8 cellular contexts compared by ENCODE assay signal in the genomic region with DNA sequence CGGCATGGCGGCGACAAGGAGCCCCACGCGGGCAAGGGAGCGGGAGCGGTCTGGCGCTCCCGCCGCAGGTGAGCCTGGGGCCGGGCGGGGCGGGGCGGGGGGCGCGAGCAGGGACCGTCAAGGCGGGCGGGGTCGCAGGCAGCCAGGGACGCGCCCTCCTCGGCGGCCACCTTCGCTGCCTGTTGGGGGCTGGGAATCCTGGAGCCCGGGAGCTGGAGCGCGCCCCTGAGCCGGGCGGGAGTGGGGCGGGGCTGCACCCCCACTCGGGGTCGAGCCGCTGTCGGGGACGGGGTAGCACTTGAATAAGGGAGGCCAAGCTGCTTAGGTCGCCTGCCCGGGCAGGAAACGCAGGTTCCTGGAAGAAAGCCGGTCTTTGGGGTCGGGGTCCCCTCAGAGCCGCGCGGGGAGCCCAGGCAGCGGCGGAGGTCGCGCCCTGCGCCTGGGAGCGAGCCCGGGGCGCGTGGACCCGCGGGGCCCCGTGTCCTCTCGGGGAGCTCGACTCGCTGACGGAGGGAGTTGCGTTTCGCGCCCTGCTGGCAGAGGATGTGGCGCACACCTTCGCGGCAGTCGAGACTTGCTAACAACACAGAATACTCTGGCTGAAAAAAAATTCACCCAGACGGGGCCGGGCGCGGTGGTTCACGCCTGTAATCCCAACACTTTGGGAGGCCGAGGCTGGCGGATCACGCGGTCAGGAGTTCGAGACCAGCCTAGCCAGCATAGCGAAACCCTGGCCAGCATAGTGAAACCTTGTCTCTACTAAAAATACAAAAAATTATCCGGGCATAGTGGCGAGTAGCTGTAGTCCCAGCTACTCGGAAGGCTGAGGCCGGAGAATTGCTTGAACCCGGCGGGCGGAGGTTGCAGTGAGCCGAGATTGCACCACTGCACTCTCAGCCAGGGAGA. TPM values are rescaled to one million over a fixed set of nuclear protein-coding genes. Genes with fewer than 3 reads are reported as not detected.
DNase-seq lines count a peak whose midpoint lies in the region; TF ChIP-seq lines count a peak whose summit lies in the region.

No MANE protein-coding gene starts in this region.

- H3K27ac ChIP-seq in VCaP (peak overlapping the region; percentile 81), mammary epithelial cell (ENCODE audit: insufficient read depth, low read depth, low read length) (no peak overlapping the region), liver (ENCODE audit: low read depth in 1 of 2, low read length in 2 of 2) (peak overlapping the region in 1 of 2 donors; percentile 49)

- H3K9me3 ChIP-seq in mammary epithelial cell (replicated peaks; ENCODE audit: insufficient read depth, low read length) (no peaks in the 10 kb centered on the region), liver (ENCODE audit: control insufficient read depth in 4 of 4, low read length in 3 of 4) (no peaks in the 10 kb centered on the region)

- H3K4me2 ChIP-seq in mammary epithelial cell (ENCODE audit: insufficient read depth, low read depth, low read length), result peak overlapping the region; percentile 98

- H3K27me3 ChIP-seq in mammary epithelial cell (ENCODE audit: insufficient read depth, low read length) (peaks cover 16% of the 10 kb centered on the region), liver (ENCODE audit: control insufficient read depth in 4 of 4, insufficient read depth in 4 of 4, low read length in 3 of 4) (peaks cover 0 to 3% (median under 1%) of the 10 kb centered on the region in 4 donors)

- POLR2A ChIA-PET in HEK293T (lab: Yijun Ruan, JAX), result no interaction called here

- TF ChIP-seq CTCF in GM12872 (IDR thresholded peaks at IDR 0.05; ENCODE audit: insufficient read depth, low read depth, low read length) (peak; percentile 36; the same call in 1 of the 3 replicates), VCaP (conservative IDR thresholded peaks at IDR 0.05) (peak; percentile 47; the same call in 1 of the 2 replicates), mammary epithelial cell (conservative IDR thresholded peaks at IDR 0.05 in 1 of 2, IDR thresholded peaks at IDR 0.05 in 1 of 2; ENCODE audit: extremely low read depth in 1 of 2, insufficient read depth in 1 of 2, low read depth in 1 of 2, low read length in 2 of 2) (peak in 1 of 2 donors; percentile 10), liver (IDR thresholded peaks at IDR 0.05; ENCODE audit: low read depth, low read length, missing input control) (peak; percentile 13)

- CTCF ChIA-PET in HEK293T (lab: Yijun Ruan, JAX) (interaction anchor here (1.3 kb wide), 1 partner anchor 10 kb away, joined by 3 read pairs; no protein-coding TSS in a partner anchor), mammary epithelial cell (lab: Charles Lee; ENCODE audit: low non-redundant PET) (no interaction called here)

- no peak for TF ChIP-seq RAD21 in liver (IDR thresholded peaks at IDR 0.05)

- H3K4me1 ChIP-seq in mammary epithelial cell (ENCODE audit: insufficient read depth, low read length) (peaks cover 9% of the 10 kb centered on the region), liver (ENCODE audit: control insufficient read depth in 4 of 4, insufficient read depth in 4 of 4, low read length in 3 of 4) (peaks cover 3 to 13% (median 5%) of the 10 kb centered on the region in 4 donors)

- BruUV-seq in mammary epithelial cell (replicated peaks; lab: Mats Ljungman, UMichigan), result TSS peak; percentile 99

- DNase-seq in HEK293T (ENCODE audit: extremely low spot score), result peak; percentile 64
- peak; percentile 29 for DNase-seq in MV-4-11 (lab: John Stamatoyannopoulos, UW)
- peak; percentile 53 for DNase-seq in mammary epithelial cell
- peak; percentile 55 to 72 (median 69) for DNase-seq in stimulated activated CD4-positive, alpha-beta T cell treated with anti-CD3 and anti-CD28 coated beads, TNF-alpha, amount 100 ng/mL, for 48 hours (ENCODE audit: low read depth in 3 of 3)
- DNase-seq in amniotic stem cell (lab: John Stamatoyannopoulos, UW), result no peak

- intact Hi-C loops in mammary epithelial cell (cut with micrococcal nuclease), result no loop called here

- no peaks in the 10 kb centered on the region for H3K79me2 ChIP-seq in mammary epithelial cell (ENCODE audit: insufficient read depth, low read length)

- H3K9ac ChIP-seq in mammary epithelial cell (ENCODE audit: insufficient read depth, low read length) (no peak overlapping the region), liver (ENCODE audit: low read depth in 1 of 2, low read length in 2 of 2) (no peak overlapping the region)

- H3K4me3 ChIP-seq in mammary epithelial cell (replicated peaks in 1 of 3; ENCODE audit: insufficient read depth in 1 of 3, low read depth in 2 of 3, low read length in 3 of 3), result peak overlapping the region; percentile 48 to 58 (median 56)
- peak overlapping the region in 2 of 3 donors; percentile 54 to 82 for H3K4me3 ChIP-seq in liver (ENCODE audit: low read depth in 1 of 3, low read length in 3 of 3)

- dilution Hi-C loops in mammary epithelial cell (cut with HindIII; ENCODE audit: low sequenced_read_pairs), result no loop called here

- H3K36me3 ChIP-seq in mammary epithelial cell (ENCODE audit: insufficient read depth, low read length) (no peaks in the 10 kb centered on the region), liver (ENCODE audit: control insufficient read depth in 4 of 4, insufficient read depth in 3 of 4, low read depth in 1 of 4, low read length in 3 of 4) (no peaks in the 10 kb centered on the region)

- H2AFZ ChIP-seq in mammary epithelial cell (ENCODE audit: low read depth, low read length), result peak overlapping the region; percentile 85

- in situ Hi-C loops in mammary epithelial cell (cut with MboI; ENCODE audit: low sequenced_read_pairs in 2 of 2), result no loop called here

- 19% methylated on average over 22 of the region's 86 CpGs for WGBS in mammary epithelial cell (ENCODE audit: low coverage, missing lambda C conversion rate)
- WGBS in liver, result 4% methylated on average over 86 of the region's 86 CpGs

- no peaks in the 10 kb centered on the region for H4K20me1 ChIP-seq in mammary epithelial cell (ENCODE audit: insufficient read depth, low read length)

TF ChIP-seq in HEK293T, 16 proteins besides CTCF, POLR2A, EP300 and RAD21:
- TF ChIP-seq FOXA1 (IDR thresholded peaks at IDR 0.05) (no peak), SP1 (IDR thresholded peaks at IDR 0.05) (no peak), BHLHE40 (IDR thresholded peaks at IDR 0.05; ENCODE audit: borderline replicate concordance) (no peak), L3MBTL2 (conservative IDR thresholded peaks at IDR 0.05) (no peak; the same call in 1 of the 2 replicates), SUZ12 (IDR thresholded peaks at IDR 0.05) (no peak), ZNF384 (IDR thresholded peaks at IDR 0.05) (no peak), FOXK2 (IDR thresholded peaks at IDR 0.05) (no peak), CTBP1 (IDR thresholded peaks at IDR 0.05; ENCODE audit: borderline replicate concordance) (no peak), LEF1 (IDR thresholded peaks at IDR 0.05; ENCODE audit: borderline replicate concordance) (no peak), FOXM1 (IDR thresholded peaks at IDR 0.05; ENCODE audit: borderline replicate concordance) (no peak), TARDBP (IDR thresholded peaks at IDR 0.05) (no peak), ARNT (IDR thresholded peaks at IDR 0.05) (no peak), NFRKB (IDR thresholded peaks at IDR 0.05) (no peak), ELF4 (IDR thresholded peaks at IDR 0.05) (no peak), HDGF (IDR thresholded peaks at IDR 0.05; ENCODE audit: borderline replicate concordance) (no peak)
- TF ChIP-seq, protein P1, sequence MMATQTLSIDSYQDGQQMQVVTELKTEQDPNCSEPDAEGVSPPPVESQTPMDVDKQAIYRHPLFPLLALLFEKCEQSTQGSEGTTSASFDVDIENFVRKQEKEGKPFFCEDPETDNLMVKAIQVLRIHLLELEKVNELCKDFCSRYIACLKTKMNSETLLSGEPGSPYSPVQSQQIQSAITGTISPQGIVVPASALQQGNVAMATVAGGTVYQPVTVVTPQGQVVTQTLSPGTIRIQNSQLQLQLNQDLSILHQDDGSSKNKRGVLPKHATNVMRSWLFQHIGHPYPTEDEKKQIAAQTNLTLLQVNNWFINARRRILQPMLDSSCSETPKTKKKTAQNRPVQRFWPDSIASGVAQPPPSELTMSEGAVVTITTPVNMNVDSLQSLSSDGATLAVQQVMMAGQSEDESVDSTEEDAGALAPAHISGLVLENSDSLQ (IDR thresholded peaks at IDR 0.05), result no peak

TF ChIP-seq in liver, 16 proteins besides CTCF, POLR2A, EP300 and RAD21 (continues in another document):
- TF ChIP-seq, protein P2, sequence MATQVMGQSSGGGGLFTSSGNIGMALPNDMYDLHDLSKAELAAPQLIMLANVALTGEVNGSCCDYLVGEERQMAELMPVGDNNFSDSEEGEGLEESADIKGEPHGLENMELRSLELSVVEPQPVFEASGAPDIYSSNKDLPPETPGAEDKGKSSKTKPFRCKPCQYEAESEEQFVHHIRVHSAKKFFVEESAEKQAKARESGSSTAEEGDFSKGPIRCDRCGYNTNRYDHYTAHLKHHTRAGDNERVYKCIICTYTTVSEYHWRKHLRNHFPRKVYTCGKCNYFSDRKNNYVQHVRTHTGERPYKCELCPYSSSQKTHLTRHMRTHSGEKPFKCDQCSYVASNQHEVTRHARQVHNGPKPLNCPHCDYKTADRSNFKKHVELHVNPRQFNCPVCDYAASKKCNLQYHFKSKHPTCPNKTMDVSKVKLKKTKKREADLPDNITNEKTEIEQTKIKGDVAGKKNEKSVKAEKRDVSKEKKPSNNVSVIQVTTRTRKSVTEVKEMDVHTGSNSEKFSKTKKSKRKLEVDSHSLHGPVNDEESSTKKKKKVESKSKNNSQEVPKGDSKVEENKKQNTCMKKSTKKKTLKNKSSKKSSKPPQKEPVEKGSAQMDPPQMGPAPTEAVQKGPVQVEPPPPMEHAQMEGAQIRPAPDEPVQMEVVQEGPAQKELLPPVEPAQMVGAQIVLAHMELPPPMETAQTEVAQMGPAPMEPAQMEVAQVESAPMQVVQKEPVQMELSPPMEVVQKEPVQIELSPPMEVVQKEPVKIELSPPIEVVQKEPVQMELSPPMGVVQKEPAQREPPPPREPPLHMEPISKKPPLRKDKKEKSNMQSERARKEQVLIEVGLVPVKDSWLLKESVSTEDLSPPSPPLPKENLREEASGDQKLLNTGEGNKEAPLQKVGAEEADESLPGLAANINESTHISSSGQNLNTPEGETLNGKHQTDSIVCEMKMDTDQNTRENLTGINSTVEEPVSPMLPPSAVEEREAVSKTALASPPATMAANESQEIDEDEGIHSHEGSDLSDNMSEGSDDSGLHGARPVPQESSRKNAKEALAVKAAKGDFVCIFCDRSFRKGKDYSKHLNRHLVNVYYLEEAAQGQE (IDR thresholded peaks at IDR 0.05), result no peak
- TF ChIP-seq GABPA (IDR thresholded peaks at IDR 0.05 in 1 of 2, conservative IDR thresholded peaks at IDR 0.05 in 1 of 2) (no peak), NR2F2 (IDR thresholded peaks at IDR 0.05) (no peak), TAF1 (conservative IDR thresholded peaks at IDR 0.05) (no peak), YY1 (IDR thresholded peaks at IDR 0.05) (no peak), RXRA (IDR thresholded peaks at IDR 0.05) (no peak)
- TF ChIP-seq, protein P3, sequence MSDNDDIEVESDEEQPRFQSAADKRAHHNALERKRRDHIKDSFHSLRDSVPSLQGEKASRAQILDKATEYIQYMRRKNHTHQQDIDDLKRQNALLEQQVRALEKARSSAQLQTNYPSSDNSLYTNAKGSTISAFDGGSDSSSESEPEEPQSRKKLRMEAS (IDR thresholded peaks at IDR 0.05), result no peak

RNA-seq across cellular contexts. Expression of a gene that starts 0.6 kb away (rescaled TPM):
- total RNA-seq in mammary epithelial cell (1 to 10 TPM in 1 of 2 donors, under 1 TPM in 1; 0.33 to 5.1 TPM), liver (1 to 10 TPM; 2.3 to 4.1 TPM)
- polyA plus RNA-seq in mammary epithelial cell (1.1 TPM), liver (under 1 TPM; 0.82 to 0.96 TPM)
- polyA minus RNA-seq in mammary epithelial cell, result not detected
